8 cellular contexts compared by ENCODE assay signal in the genomic region with DNA sequence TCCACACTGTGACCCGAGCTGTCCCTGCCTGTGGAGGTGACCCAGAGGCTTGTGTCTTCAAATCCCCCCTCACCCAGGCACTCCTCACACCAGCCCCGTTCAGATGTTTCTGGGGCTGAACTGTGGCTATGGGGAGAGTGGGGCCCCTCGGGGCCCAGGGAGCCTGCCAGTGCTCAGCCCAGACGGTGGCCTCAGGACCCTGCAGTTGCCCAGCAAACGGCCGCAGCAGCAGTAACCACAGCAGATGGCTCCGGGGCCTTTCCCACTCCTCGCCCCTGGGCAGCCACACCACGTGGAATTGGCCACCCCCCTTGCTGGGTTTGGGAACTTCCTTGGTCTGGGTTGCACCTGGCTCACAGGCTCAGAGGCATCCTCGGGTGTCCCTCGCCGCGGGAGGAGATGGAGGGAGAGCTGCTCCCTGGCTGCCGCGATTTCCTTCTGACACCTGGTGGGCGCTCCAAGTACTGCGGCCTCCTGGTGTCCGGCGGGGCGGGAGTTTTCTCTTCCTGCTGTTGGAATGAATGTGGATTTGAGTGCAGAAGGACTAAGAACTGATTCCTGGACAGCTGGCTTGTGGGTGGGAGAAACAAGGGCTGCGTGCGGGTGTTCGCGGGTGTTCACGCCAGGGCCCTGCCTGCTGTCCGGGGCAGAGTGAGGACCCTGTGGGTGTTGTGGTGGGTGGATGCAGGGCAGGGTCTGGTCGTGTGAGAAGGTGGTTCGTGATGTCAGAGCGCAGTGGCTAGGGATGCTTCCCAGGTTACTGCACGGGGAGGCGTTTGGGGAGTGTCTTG.
DNase-seq lines count a peak whose midpoint lies in the region; ATAC-seq, FAIRE-seq and TF ChIP-seq lines count a peak whose summit lies in the region.

No MANE protein-coding gene starts in this region.

- no peaks in the 10 kb centered on the region for H3K27me3 ChIP-seq in parathyroid adenoma (ENCODE audit: control insufficient read depth, insufficient read depth, low read length)
- no peaks in the 10 kb centered on the region for H3K27me3 ChIP-seq in vagina

- FAIRE-seq in frontal cortex (lab: Jason Lieb, UNC) = no peak

- no peak for TF ChIP-seq POLR2A in vagina (IDR thresholded peaks at IDR 0.05)

- H3K9ac ChIP-seq in parathyroid adenoma = no peak overlapping the region

- H3K4me2 ChIP-seq in parathyroid adenoma (ENCODE audit: low read length) = no peak overlapping the region

- H3K36me3 ChIP-seq in parathyroid adenoma (ENCODE audit: control insufficient read depth, insufficient read depth, low read length) = no peaks in the 10 kb centered on the region
- H3K36me3 ChIP-seq in vagina = no peaks in the 10 kb centered on the region

- no peaks in the 10 kb centered on the region for H3K36me3 Mint-ChIP-seq in activated T-cell treated with anti-CD3 and anti-CD28 coated beads, Interleukin-2, amount 50 U/mL, for 24 hours (ENCODE audit: low read depth)

- H3K27me3 Mint-ChIP-seq in activated T-cell treated with anti-CD3 and anti-CD28 coated beads, Interleukin-2, amount 50 U/mL, for 24 hours = peaks cover 7% of the 10 kb centered on the region

- no peak overlapping the region for H2AFZ ChIP-seq in parathyroid adenoma

- no peak overlapping the region for H3K27ac ChIP-seq in parathyroid adenoma
- H3K27ac ChIP-seq in vagina = peak overlapping the region; percentile 60

- no peaks in the 10 kb centered on the region for H3K4me1 Mint-ChIP-seq in activated T-cell treated with anti-CD3 and anti-CD28 coated beads, Interleukin-2, amount 50 U/mL, for 24 hours (ENCODE audit: low read depth)

- H3K4me1 ChIP-seq in parathyroid adenoma (no peaks in the 10 kb centered on the region), vagina (peaks cover 27% of the 10 kb centered on the region)

- H3K4me3 ChIP-seq in parathyroid adenoma (ENCODE audit: low read depth, low read length) (no peak overlapping the region), vagina (no peak overlapping the region)

- intact Hi-C loops in Right ventricle myocardium inferior (cut with DNase I) = loop anchor here (1.0 to 10.0 kb wide), 4 partner anchors 41 to 564 kb away; partner anchors contain the start of gene COL5A1
- intact Hi-C loops in cardiac septum (cut with DNase I) = loop anchor here (2.0 kb wide), 1 partner anchor 40 kb away; no protein-coding TSS in a partner anchor
- intact Hi-C loops in vagina (cut with DNase I) = loop anchor here (2.0 to 5.0 kb wide), 2 partner anchors 40 to 292 kb away; no protein-coding TSS in a partner anchor

- H3K79me2 ChIP-seq in parathyroid adenoma = no peaks in the 10 kb centered on the region

- no peaks in the 10 kb centered on the region for H3K9me3 Mint-ChIP-seq in activated T-cell treated with anti-CD3 and anti-CD28 coated beads, Interleukin-2, amount 50 U/mL, for 24 hours

- H3K4me3 Mint-ChIP-seq in activated T-cell treated with anti-CD3 and anti-CD28 coated beads, Interleukin-2, amount 50 U/mL, for 24 hours = no peak overlapping the region

- DNase-seq in Right ventricle myocardium inferior (ENCODE audit: missing footprints) (no peak), cardiac septum (ENCODE audit: low spot score) (no peak), NCI-H524 treated with DMSO at 0.1 percent for 48 hours (lab: John Stamatoyannopoulos, UW) (peak; percentile 51), frontal cortex (ENCODE audit: low spot score in 2 of 2) (peak; percentile 79 to 95), vagina (ENCODE audit: extremely low spot score in 2 of 2) (no peak), GOT3 (lab: John Stamatoyannopoulos, UW) (no peak)
- DNase-seq in activated T-cell treated with anti-CD3 and anti-CD28 coated beads, Interleukin-2, amount 50 U/mL, for 24 hours = peak; percentile 61

- H3K9me3 ChIP-seq in parathyroid adenoma (ENCODE audit: control insufficient read depth, low read length) (no peaks in the 10 kb centered on the region), vagina (no peaks in the 10 kb centered on the region)

- H3K27ac Mint-ChIP-seq in activated T-cell treated with anti-CD3 and anti-CD28 coated beads, Interleukin-2, amount 50 U/mL, for 24 hours = no peak overlapping the region

- peak; percentile 36 for ATAC-seq in Right ventricle myocardium inferior

- TF ChIP-seq CTCF in parathyroid adenoma (IDR thresholded peaks at IDR 0.05) (peak; percentile 81), vagina (IDR thresholded peaks at IDR 0.05) (peak; percentile 86 to 89 (median 88))

Comparison
In these comparisons a context has a peak if more than half of its experiments do, and no peak if none do; other contexts are left out.
1. DNase-seq: peak in NCI-H524 treated with DMSO at 0.1 percent for 48 hours (single experiment), activated T-cell treated with anti-CD3 and anti-CD28 coated beads, Interleukin-2, amount 50 U/mL, for 24 hours (single experiment) and frontal cortex (2 of 2); none in Right ventricle myocardium inferior (single experiment), cardiac septum (single experiment), vagina (0 of 2) and GOT3 (single experiment).